ENCODE assay signal across 18 cellular contexts in the genomic region with DNA sequence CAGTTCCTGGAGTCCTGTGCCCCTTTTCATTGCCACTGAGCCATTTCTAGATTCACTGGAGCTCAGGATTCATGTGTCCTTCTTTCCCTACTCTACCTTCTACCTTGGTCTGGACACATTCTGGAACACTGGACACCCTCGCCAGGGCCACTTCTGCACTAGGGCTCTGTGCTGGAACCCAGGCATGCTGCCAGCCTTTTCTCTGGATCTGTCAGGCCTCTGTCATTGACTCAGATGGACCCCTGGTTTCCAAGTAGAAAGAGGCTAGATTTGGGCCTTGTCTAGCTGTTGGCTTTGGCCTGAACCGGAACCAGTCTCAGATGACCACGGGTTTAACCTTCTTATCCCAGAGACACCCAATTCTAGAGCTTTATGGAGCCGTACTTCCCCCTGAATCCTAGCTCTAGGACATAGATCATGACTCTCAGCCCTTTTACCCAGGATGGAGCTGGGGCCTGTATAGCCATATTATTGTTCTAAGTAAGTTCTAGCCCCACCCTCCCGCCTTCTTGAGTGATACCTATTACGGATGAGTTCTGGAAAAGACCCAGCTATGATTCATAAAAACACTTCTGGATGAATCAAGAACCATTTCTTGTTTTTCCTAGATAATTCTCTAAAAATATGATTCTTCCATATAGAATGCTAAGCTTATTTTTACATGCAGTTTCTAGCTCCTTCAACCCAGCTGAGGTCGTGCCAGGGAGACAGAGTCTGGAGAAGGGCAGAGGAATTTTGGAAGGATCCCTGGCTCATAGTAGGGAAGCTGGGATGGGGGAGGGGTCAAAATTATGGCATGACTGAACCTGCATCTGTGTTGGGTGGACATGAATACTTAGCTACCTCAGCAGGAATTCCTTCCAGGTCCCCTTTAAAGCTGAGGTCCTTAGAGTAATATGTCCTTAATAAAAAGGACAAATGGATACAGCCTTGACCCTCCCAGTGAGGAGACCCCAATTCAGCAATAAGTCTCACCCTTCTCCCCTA. TPM values are rescaled to one million over a fixed set of nuclear protein-coding genes. Genes with fewer than 3 reads are reported as not detected.
DNase-seq lines count a peak whose midpoint lies in the region; ATAC-seq and TF ChIP-seq lines count a peak whose summit lies in the region.
"Had no signal": no experiment of that assay in that cellular context is flagged by ENCODE, and none has a peak within 500 bp of the region (broad histone marks: within the 10 kb centered on the region; RNA-seq: fewer than 3 reads in every experiment).

No MANE protein-coding gene starts in this region.

- intact Hi-C loops in left cardiac atrium (cut with DNase I), result no loop called here

- H3K27ac ChIP-seq in cardiac muscle cell (peak overlapping the region; percentile 47), skeletal muscle tissue (ENCODE audit: low read depth, low read length) (peak overlapping the region; percentile 100)

- H3K36me3 ChIP-seq in cardiac muscle cell (no peaks in the 10 kb centered on the region), adipocyte (ENCODE audit: control insufficient read depth, insufficient read depth, low read length, severe bottlenecking) (no peaks in the 10 kb centered on the region), skeletal muscle tissue (ENCODE audit: control insufficient read depth in 3 of 3, insufficient read depth in 3 of 3, low read length in 3 of 3) (peaks cover 8 to 12% (median 12%) of the 10 kb centered on the region in 3 donors)
- H3K36me3 ChIP-seq: pancreas had no signal

- H3K4me1 ChIP-seq in cardiac muscle cell (ENCODE audit: low read depth) (peaks cover 16% of the 10 kb centered on the region), adipocyte (ENCODE audit: control insufficient read depth, insufficient read depth, low read length) (peaks cover 21% of the 10 kb centered on the region), skeletal muscle tissue (ENCODE audit: control insufficient read depth in 3 of 3, insufficient read depth in 3 of 3, low read length in 3 of 3) (peaks cover 40 to 52% (median 40%) of the 10 kb centered on the region in 3 donors)

- peak in 1 of 2 donors; percentile 41 for DNase-seq in cardiac muscle cell (ENCODE audit: low read depth in 1 of 2, low spot score in 1 of 2)
- no peak for DNase-seq in left cardiac atrium
- DNase-seq in adipocyte (ENCODE audit: low read depth), result peak; percentile 31
- peak; percentile 61 for DNase-seq in fibroblast of pulmonary artery (ENCODE audit: low read depth)
- DNase-seq in HT-29 (ENCODE audit: low spot score), result no peak
- DNase-seq in anterior cingulate cortex (lab: John Stamatoyannopoulos, UW), result no peak
- DNase-seq: activated CD4-positive, CD25-positive, alpha-beta regulatory T cell; DMS153; effector memory CD8-positive, alpha-beta T cell; GOT3; OCI-M1; stimulated activated CD8-positive, alpha-beta memory T cell treated with anti-CD3 and anti-CD28 coated beads, Interleukin-4, amount 100 ng/mL, for 48 hours had no signal

- H3K4me3 ChIP-seq in cardiac muscle cell (no peak overlapping the region), adipocyte (ENCODE audit: low read length) (no peak overlapping the region), fibroblast of pulmonary artery (replicated peaks; ENCODE audit: low read depth, low read length) (no peak overlapping the region), skeletal muscle tissue (ENCODE audit: low read length in 3 of 3) (peak overlapping the region in 2 of 3 donors; percentile 12 to 45)
- H3K4me3 ChIP-seq: GM12878 had no signal

- H3K9me3 ChIP-seq in cardiac muscle cell (ENCODE audit: low read depth), result no peaks in the 10 kb centered on the region
- H3K9me3 ChIP-seq in adipocyte (ENCODE audit: control insufficient read depth, low read length), result no peaks in the 10 kb centered on the region
- no peaks in the 10 kb centered on the region for H3K9me3 ChIP-seq in skeletal muscle tissue (ENCODE audit: control insufficient read depth in 3 of 3, low read length in 3 of 3)
- H3K9me3 ChIP-seq: pancreas had no signal

- H3K27me3 ChIP-seq in cardiac muscle cell (no peaks in the 10 kb centered on the region), adipocyte (replicated peaks; ENCODE audit: control insufficient read depth, insufficient read depth, low read length) (peaks cover 31% of the 10 kb centered on the region), skeletal muscle tissue (ENCODE audit: control insufficient read depth in 3 of 3, insufficient read depth in 3 of 3, low read length in 3 of 3) (peaks cover 0 to 5% (median 3%) of the 10 kb centered on the region in 3 donors)
- H3K27me3 ChIP-seq: pancreas had no signal

- TF ChIP-seq CTCF in cardiac muscle cell (IDR thresholded peaks at IDR 0.05; ENCODE audit: low read depth, low read length), result no peak
- no peak for TF ChIP-seq CTCF in fibroblast of pulmonary artery (IDR thresholded peaks at IDR 0.05; ENCODE audit: low read length, missing control alignments)

- ATAC-seq in left cardiac atrium (no peak), HG03097 (IDR thresholded peaks at IDR 0.05; ENCODE audit: low FRiP score, unreplicated experiment) (no peak)
- ATAC-seq: effector memory CD8-positive, alpha-beta T cell; GM12878 had no signal

- no peak overlapping the region for H3K9ac ChIP-seq in adipocyte (ENCODE audit: low read length)
- H3K9ac ChIP-seq in skeletal muscle tissue (ENCODE audit: low read depth in 1 of 3, low read length in 3 of 3), result peak overlapping the region; percentile 37 to 100 (median 98)

RNA-seq across cellular contexts. Expression of a gene that starts 1.1 kb away (rescaled TPM):
- total RNA-seq in cardiac muscle cell (8.5 and 14.0 TPM in 2 replicates), left cardiac atrium (10 to 100 TPM; 12.4 to 13.8 TPM), skeletal muscle tissue (31.3 TPM)
- polyA plus RNA-seq in cardiac muscle cell, result 28.6 and 34.5 TPM in 2 replicates
- 0.83 and 1.6 TPM in 2 replicates for total RNA-seq in HT-29 (2014; rRNA removed; shearing (Covaris generic))

RNA-seq across cellular contexts. Expression of a gene that starts 4.5 kb away (rescaled TPM):
- total RNA-seq in cardiac muscle cell, result 51.9 and 56.8 TPM in 2 replicates
- 50.4 and 63.6 TPM in 2 replicates for polyA plus RNA-seq in cardiac muscle cell
- total RNA-seq in left cardiac atrium, result 10 to 100 TPM; 20.5 to 24.6 TPM
- 1.0 TPM for total RNA-seq in skeletal muscle tissue
- 0.46 and 0.52 TPM in 2 replicates for total RNA-seq in HT-29 (2014; rRNA removed; shearing (Covaris generic))

RNA-seq across cellular contexts. Expression of a gene that starts 8.6 kb away (rescaled TPM):
- total RNA-seq in cardiac muscle cell (10.7 and 12.1 TPM in 2 replicates), left cardiac atrium (1 to 10 TPM; 2.7 to 2.9 TPM), skeletal muscle tissue (0.52 TPM)
- 7.9 and 10.9 TPM in 2 replicates for polyA plus RNA-seq in cardiac muscle cell
- 11.7 and 19.4 TPM in 2 replicates for total RNA-seq in HT-29 (2014; rRNA removed; shearing (Covaris generic))

RNA-seq across cellular contexts. Expression of a gene that starts 15.1 kb away (rescaled TPM):
- total RNA-seq in cardiac muscle cell (not detected in 2 replicates), left cardiac atrium (not detected), skeletal muscle tissue (not detected)
- polyA plus RNA-seq in cardiac muscle cell, result not detected in 2 replicates
- not detected in 2 replicates for total RNA-seq in HT-29 (2014; rRNA removed; shearing (Covaris generic))
- total RNA-seq: GM12878, pancreas, ureter had no signal
- polyA plus RNA-seq: AG04450, GM12878, pancreas had no signal

RNA-seq across cellular contexts. Expression of a gene that starts 18.4 kb away (rescaled TPM):
- not detected in 2 replicates for total RNA-seq in cardiac muscle cell
- polyA plus RNA-seq in cardiac muscle cell, result not detected in 2 replicates
- not detected for total RNA-seq in left cardiac atrium
- total RNA-seq in skeletal muscle tissue, result not detected
- total RNA-seq in HT-29 (2014; rRNA removed; shearing (Covaris generic)), result not detected in 2 replicates
- total RNA-seq: GM12878, pancreas, ureter had no signal
- polyA plus RNA-seq: AG04450, GM12878, pancreas had no signal

Comparison
In these comparisons a context has a peak if more than half of its experiments do, and no peak if none do; other contexts are left out.
1. DNase-seq: peak in adipocyte (single experiment) and fibroblast of pulmonary artery (single experiment); none in left cardiac atrium (single experiment), HT-29 (single experiment) and anterior cingulate cortex (0 of 58).
2. H3K4me3 ChIP-seq: peak in skeletal muscle tissue (2 of 3); none in cardiac muscle cell (single experiment), adipocyte (single experiment) and fibroblast of pulmonary artery (single experiment).
3. RNA of a gene that starts 4.5 kb away (total RNA-seq): 51.9 to 56.8 TPM in cardiac muscle cell and 20.5 to 24.6 TPM in left cardiac atrium; 1.0 TPM in skeletal muscle tissue (single experiment) and 0.46 to 0.52 TPM in HT-29; every median in the first group is over 10 times any median in the second.